Comparison of ENCODE assay signal across 8 cellular contexts in the genomic region with DNA sequence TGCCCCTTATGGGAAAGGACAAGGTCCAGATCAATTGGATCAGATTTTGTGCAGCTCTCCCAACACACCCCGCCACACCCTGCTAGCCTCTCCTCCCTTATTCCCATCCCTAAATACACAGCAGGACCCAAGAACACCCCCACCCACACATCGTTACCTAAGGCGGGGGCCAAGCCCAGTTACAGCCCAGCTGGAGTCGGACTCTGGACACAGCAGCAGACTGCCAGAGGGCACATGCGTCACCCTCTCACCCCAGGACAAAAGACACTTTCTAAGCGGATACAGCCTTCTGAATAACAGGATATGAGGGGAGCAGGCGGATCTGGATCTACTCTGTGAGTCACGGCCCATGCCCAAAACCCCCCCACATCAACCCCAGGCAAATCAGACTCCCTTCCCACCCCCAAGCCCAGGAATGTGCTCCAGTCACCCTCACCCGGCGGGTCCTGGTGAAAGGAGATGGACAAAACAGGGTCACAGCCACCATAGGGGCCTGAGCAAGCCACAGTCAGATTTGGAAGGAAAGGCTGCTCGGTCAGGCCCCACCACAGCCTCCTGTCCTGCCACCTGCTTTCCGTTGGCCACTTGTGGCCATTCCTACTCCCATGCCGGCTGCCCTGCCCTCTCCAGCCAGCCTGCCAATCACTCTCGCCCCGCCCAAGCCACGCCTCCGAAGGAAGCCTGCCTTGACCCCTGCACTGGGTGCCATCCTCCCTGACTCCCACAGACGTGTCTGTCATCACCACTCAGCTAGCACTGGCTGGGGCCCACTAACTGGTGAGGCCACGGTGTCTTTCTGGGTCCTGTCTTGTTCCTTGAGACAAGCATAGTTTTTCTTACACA. TPM values are rescaled to one million over a fixed set of nuclear protein-coding genes. Genes with fewer than 3 reads are reported as not detected.
A peak's percentile ranks its signal among the peaks of the same experiment; 100 is the strongest.
DNase-seq lines count a peak whose midpoint lies in the region; TF ChIP-seq lines count a peak whose summit lies in the region.

No MANE protein-coding gene starts in this region.

- H3K36me3 Mint-ChIP-seq in activated naive CD8-positive, alpha-beta T cell treated with anti-CD3 and anti-CD28 coated beads for 36 hours: no peaks in the 10 kb centered on the region

- intact Hi-C loops in breast epithelium (cut with DNase I; ENCODE audit: low total_unique reads): no loop called here

- no peaks in the 10 kb centered on the region for H3K27me3 Mint-ChIP-seq in activated naive CD8-positive, alpha-beta T cell treated with anti-CD3 and anti-CD28 coated beads for 36 hours

- no peaks in the 10 kb centered on the region for H3K9me3 ChIP-seq in breast epithelium

- H3K9me3 Mint-ChIP-seq in activated naive CD8-positive, alpha-beta T cell treated with anti-CD3 and anti-CD28 coated beads for 36 hours: no peaks in the 10 kb centered on the region

- no peak overlapping the region for H3K27ac Mint-ChIP-seq in activated naive CD8-positive, alpha-beta T cell treated with anti-CD3 and anti-CD28 coated beads for 36 hours

- H3K4me1 Mint-ChIP-seq in activated naive CD8-positive, alpha-beta T cell treated with anti-CD3 and anti-CD28 coated beads for 36 hours: peaks cover 2% of the 10 kb centered on the region

- H3K27me3 ChIP-seq in breast epithelium: no peaks in the 10 kb centered on the region

- H3K27ac ChIP-seq in breast epithelium (peak overlapping the region; percentile 98 to 100), skin epidermis (peak overlapping the region; percentile 34 to 98 (median 90))

- TF ChIP-seq POLR2A in breast epithelium (IDR thresholded peaks at IDR 0.05): no peak

- no peaks in the 10 kb centered on the region for H3K36me3 ChIP-seq in breast epithelium

- DNase-seq in LHCN-M2 (ENCODE audit: low read depth) (peak; percentile 96), breast epithelium (ENCODE audit: low spot score in 2 of 2) (peak; percentile 79), inferior parietal cortex (ENCODE audit: extremely low spot score) (peak; percentile 51), T-helper 1 cell (no peak), RPMI8226 (no peak), DMS153 treated with DMSO at 0.1 percent for 48 hours (lab: John Stamatoyannopoulos, UW; ENCODE audit: unreplicated experiment) (no peak)
- DNase-seq in activated naive CD8-positive, alpha-beta T cell treated with anti-CD3 and anti-CD28 coated beads for 36 hours: no peak

- H3K4me3 ChIP-seq in breast epithelium: peak overlapping the region; percentile 38 to 83 (median 49)
- peak overlapping the region; percentile 20 to 73 (median 32) for H3K4me3 ChIP-seq in skin epidermis

- peaks cover 16 to 34% of the 10 kb centered on the region in 2 donors for H3K4me1 ChIP-seq in breast epithelium

- H3K4me3 Mint-ChIP-seq in activated naive CD8-positive, alpha-beta T cell treated with anti-CD3 and anti-CD28 coated beads for 36 hours: no peak overlapping the region

- no peak for TF ChIP-seq CTCF in breast epithelium (IDR thresholded peaks at IDR 0.05)

RNA-seq across cellular contexts. Expression of a gene that starts 4.0 kb away (rescaled TPM):
- total RNA-seq in LHCN-M2 (2014; rRNA removed) (655 and 705 TPM in 2 replicates), breast epithelium (100 to 1,000 TPM in 2 of 3 donors, 10 to 100 TPM in 1; 52.0 to 154 (median 102) TPM)
- polyA plus RNA-seq in LHCN-M2 (2012): 575 TPM
- not detected for total RNA-seq in activated naive CD8-positive, alpha-beta T cell treated with anti-CD3 and anti-CD28 coated beads for 36 hours

RNA-seq across cellular contexts. Expression of a gene that starts 7.2 kb away (rescaled TPM):
- total RNA-seq in LHCN-M2 (2014; rRNA removed) (not detected in 2 replicates), breast epithelium (10 to 100 TPM in 2 of 3 donors, not detected in 1; 70.1 to 99.2 TPM)
- polyA plus RNA-seq in LHCN-M2 (2012): 0.10 TPM
- not detected for total RNA-seq in activated naive CD8-positive, alpha-beta T cell treated with anti-CD3 and anti-CD28 coated beads for 36 hours

RNA-seq across cellular contexts. Expression of a gene that starts 18.3 kb away (rescaled TPM):
- total RNA-seq in LHCN-M2 (2014; rRNA removed): 177 and 277 TPM in 2 replicates
- 532 TPM for polyA plus RNA-seq in LHCN-M2 (2012)
- total RNA-seq in breast epithelium: 100 to 1,000 TPM; 163 to 221 (median 198) TPM
- 1 to 10 TPM; 5.7 to 5.9 TPM for total RNA-seq in activated naive CD8-positive, alpha-beta T cell treated with anti-CD3 and anti-CD28 coated beads for 36 hours

RNA-seq across cellular contexts. Expression of a gene that starts 19.3 kb away (rescaled TPM):
- 0.86 TPM in 1 of 2 replicates, not detected in the other for total RNA-seq in LHCN-M2 (2014; rRNA removed)
- polyA plus RNA-seq in LHCN-M2 (2012): 0.64 TPM
- total RNA-seq in breast epithelium: 10 to 100 TPM in 2 of 3 donors, 1 to 10 TPM in 1; 6.1 to 40.0 (median 28.5) TPM
- total RNA-seq in activated naive CD8-positive, alpha-beta T cell treated with anti-CD3 and anti-CD28 coated beads for 36 hours: not detected

RNA-seq across cellular contexts. Expression of a gene that starts 24.9 kb away (rescaled TPM):
- 32.5 and 44.5 TPM in 2 replicates for total RNA-seq in LHCN-M2 (2014; rRNA removed)
- polyA plus RNA-seq in LHCN-M2 (2012): 51.1 TPM
- 100 to 1,000 TPM in 1 of 3 donors, 10 to 100 TPM in 2; 37.1 to 112 (median 71.8) TPM for total RNA-seq in breast epithelium
- total RNA-seq in activated naive CD8-positive, alpha-beta T cell treated with anti-CD3 and anti-CD28 coated beads for 36 hours: 10 to 100 TPM; 94.3 to 98.1 TPM

Comparison
In these comparisons a context has a peak if more than half of its experiments do, and no peak if none do; other contexts are left out.
1. DNase-seq: peak in LHCN-M2 (single experiment), breast epithelium (2 of 2) and inferior parietal cortex (single experiment); none in activated naive CD8-positive, alpha-beta T cell treated with anti-CD3 and anti-CD28 coated beads for 36 hours (single experiment), T-helper 1 cell (0 of 5), RPMI8226 (single experiment) and DMS153 treated with DMSO at 0.1 percent for 48 hours (single experiment).
2. RNA of a gene that starts 4.0 kb away (total RNA-seq): 655 to 705 TPM in LHCN-M2 and 52.0 to 154 TPM in breast epithelium; not detected in activated naive CD8-positive, alpha-beta T cell treated with anti-CD3 and anti-CD28 coated beads for 36 hours; every median in the first group is over 10 times any median in the second.
3. RNA of a gene that starts 18.3 kb away (total RNA-seq): 177 to 277 TPM in LHCN-M2 and 163 to 221 TPM in breast epithelium; 5.7 to 5.9 TPM in activated naive CD8-positive, alpha-beta T cell treated with anti-CD3 and anti-CD28 coated beads for 36 hours; every median in the first group is over 10 times any median in the second.